Comparison of ENCODE assay signal across 8 cellular contexts in the genomic region with DNA sequence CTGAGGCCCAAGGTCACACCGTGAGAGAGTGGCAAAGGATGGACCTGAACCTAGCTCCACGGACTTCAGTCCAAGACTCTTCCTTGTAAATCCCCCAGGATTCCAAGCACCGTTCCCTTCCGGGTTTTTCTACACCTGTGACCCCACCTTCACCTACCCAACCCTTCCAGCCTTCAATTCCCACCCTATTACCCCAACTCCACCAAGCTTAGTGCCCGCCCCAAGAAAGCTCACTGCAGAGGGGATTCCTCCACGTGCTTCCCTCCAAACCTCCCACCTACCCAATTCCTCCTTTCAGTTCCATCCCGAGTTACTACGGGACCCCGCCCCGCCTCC. TPM values are rescaled to one million over a fixed set of nuclear protein-coding genes. Genes with fewer than 3 reads are reported as not detected.
DNase-seq lines count a peak whose midpoint lies in the region; ATAC-seq, FAIRE-seq and TF ChIP-seq lines count a peak whose summit lies in the region.

No MANE protein-coding gene starts in this region.

- H3K4me1 Mint-ChIP-seq in T-helper 1 cell treated with Interleukin-12 subunit alpha and Interleukin-12 subunit beta and Interleukin-4 antibody, amounts not matched to agents 30 μg/mL and 1 μg/mL, for 36 hours (ENCODE audit: low read depth), result peaks cover 26% of the 10 kb centered on the region

- no peaks in the 10 kb centered on the region for H3K27me3 Mint-ChIP-seq in T-helper 1 cell treated with Interleukin-12 subunit alpha and Interleukin-12 subunit beta and Interleukin-4 antibody, amounts not matched to agents 30 μg/mL and 1 μg/mL, for 36 hours (ENCODE audit: low read depth)

- peaks cover 19% of the 10 kb centered on the region for H3K36me3 Mint-ChIP-seq in T-helper 1 cell treated with Interleukin-12 subunit alpha and Interleukin-12 subunit beta and Interleukin-4 antibody, amounts not matched to agents 30 μg/mL and 1 μg/mL, for 36 hours (ENCODE audit: low read depth)

- peak overlapping the region; percentile 94 for H3K27ac Mint-ChIP-seq in T-helper 1 cell treated with Interleukin-12 subunit alpha and Interleukin-12 subunit beta and Interleukin-4 antibody, amounts not matched to agents 30 μg/mL and 1 μg/mL, for 36 hours

- DNase-seq in T-helper 1 cell (no peak), MG63 (no peak), ascending aorta (ENCODE audit: low spot score in 2 of 2) (no peak), kidney (no peak), substantia nigra (lab: John Stamatoyannopoulos, UW) (no peak), sciatic nerve (ENCODE audit: low spot score) (no peak)

- H3K4me3 ChIP-seq in MG63 (peak overlapping the region; percentile 92), ascending aorta (peak overlapping the region; percentile 81 to 88), kidney (ENCODE audit: low read length in 2 of 2) (peak overlapping the region; percentile 93 to 95)

- intact Hi-C loops in ascending aorta (cut with DNase I) (loop anchor here (1.0 kb wide), 1 partner anchor 56 kb away; the partner anchor contains the start of genes CCT3 and TSACC), kidney (cut with DNase I) (no loop called here), sciatic nerve (cut with DNase I) (no loop called here)

- H3K9me3 Mint-ChIP-seq in T-helper 1 cell treated with Interleukin-12 subunit alpha and Interleukin-12 subunit beta and Interleukin-4 antibody, amounts not matched to agents 30 μg/mL and 1 μg/mL, for 36 hours, result no peaks in the 10 kb centered on the region

- H3K4me3 Mint-ChIP-seq in T-helper 1 cell treated with Interleukin-12 subunit alpha and Interleukin-12 subunit beta and Interleukin-4 antibody, amounts not matched to agents 30 μg/mL and 1 μg/mL, for 36 hours, result peak overlapping the region; percentile 93

- peak overlapping the region; percentile 78 to 83 for H3K9ac ChIP-seq in kidney (ENCODE audit: low read length in 2 of 2)

- FAIRE-seq in kidney (lab: Jason Lieb, UNC), result no peak

- H3K36me3 ChIP-seq in MG63 (peaks cover 47% of the 10 kb centered on the region), ascending aorta (peaks cover 10 to 16% of the 10 kb centered on the region in 2 donors), kidney (ENCODE audit: control insufficient read depth in 1 of 2, insufficient read depth in 2 of 2, low read length in 2 of 2) (peaks cover 13 to 19% of the 10 kb centered on the region in 2 donors)

- no peak for TF ChIP-seq CTCF in ascending aorta (IDR thresholded peaks at IDR 0.05)
- TF ChIP-seq CTCF in kidney (IDR thresholded peaks at IDR 0.05; ENCODE audit: borderline replicate concordance, extremely low read depth, insufficient read depth), result no peak

- H3K4me1 ChIP-seq in ascending aorta (peaks cover 0 to 13% of the 10 kb centered on the region in 2 donors), kidney (ENCODE audit: control insufficient read depth in 1 of 2, insufficient read depth in 1 of 2, low read depth in 1 of 2, low read length in 2 of 2) (peaks cover 18 to 21% of the 10 kb centered on the region in 2 donors)

- peak overlapping the region; percentile 82 to 85 for H3K27ac ChIP-seq in ascending aorta
- peak overlapping the region; percentile 86 to 92 for H3K27ac ChIP-seq in kidney (ENCODE audit: low read depth in 2 of 2, low read length in 2 of 2)
- peak overlapping the region; percentile 94 for H3K27ac ChIP-seq in substantia nigra (ENCODE audit: low read depth, low read length, poor library complexity, severe bottlenecking)

- no peaks in the 10 kb centered on the region for H3K27me3 ChIP-seq in MG63
- H3K27me3 ChIP-seq in ascending aorta, result no peaks in the 10 kb centered on the region

- H3K9me3 ChIP-seq in MG63, result no peaks in the 10 kb centered on the region
- H3K9me3 ChIP-seq in ascending aorta, result no peaks in the 10 kb centered on the region
- H3K9me3 ChIP-seq in kidney (ENCODE audit: control insufficient read depth in 1 of 2, low read length in 2 of 2), result no peaks in the 10 kb centered on the region

- ATAC-seq in sciatic nerve (no peak), HG02884 (IDR thresholded peaks at IDR 0.05; ENCODE audit: unreplicated experiment) (no peak)

RNA-seq across cellular contexts. Expression of gene SMG5, which starts 0.5 kb away (rescaled TPM):
- total RNA-seq in MG63 (2014; rRNA removed; shearing (Covaris generic); ENCODE audit: low replicate concordance), result 75.7 and 99.5 TPM in 2 replicates
- 76.5 TPM for total RNA-seq in ascending aorta
- 69.5 TPM for total RNA-seq in kidney
- polyA plus RNA-seq in kidney (ENCODE audit: insufficient read depth, low read depth, low replicate concordance), result 46.1 TPM
- total RNA-seq in sciatic nerve, result 64.0 TPM

RNA-seq across cellular contexts. Expression of gene TMEM79, which starts 2.0 kb away (rescaled TPM):
- total RNA-seq in MG63 (2014; rRNA removed; shearing (Covaris generic); ENCODE audit: low replicate concordance), result 2.4 and 5.8 TPM in 2 replicates
- total RNA-seq in ascending aorta (not detected), kidney (2.7 TPM), sciatic nerve (3.1 TPM)
- 3.9 TPM for polyA plus RNA-seq in kidney (ENCODE audit: insufficient read depth, low read depth, low replicate concordance)

RNA-seq across cellular contexts. Expression of gene GLMP, which starts 13.4 kb away (rescaled TPM):
- total RNA-seq in MG63 (2014; rRNA removed; shearing (Covaris generic); ENCODE audit: low replicate concordance), result 2.9 and 8.7 TPM in 2 replicates
- 58.0 TPM for total RNA-seq in ascending aorta
- total RNA-seq in kidney, result 52.4 TPM
- polyA plus RNA-seq in kidney (ENCODE audit: insufficient read depth, low read depth, low replicate concordance), result 154 TPM
- 39.0 TPM for total RNA-seq in sciatic nerve

RNA-seq across cellular contexts. Expression of gene VHLL, which starts 17.0 kb away (rescaled TPM):
- total RNA-seq in MG63 (2014; rRNA removed; shearing (Covaris generic); ENCODE audit: low replicate concordance), result not detected in 2 replicates
- total RNA-seq in ascending aorta (not detected), kidney (not detected), sciatic nerve (not detected)
- not detected for polyA plus RNA-seq in kidney (ENCODE audit: insufficient read depth, low read depth, low replicate concordance)

RNA-seq across cellular contexts. Expression of gene PAQR6, which starts 34.3 kb away (rescaled TPM):
- 0.59 TPM in 1 of 2 replicates, not detected in the other for total RNA-seq in MG63 (2014; rRNA removed; shearing (Covaris generic); ENCODE audit: low replicate concordance)
- total RNA-seq in ascending aorta (not detected), kidney (4.2 TPM), sciatic nerve (48.9 TPM)
- 2.0 TPM for polyA plus RNA-seq in kidney (ENCODE audit: insufficient read depth, low read depth, low replicate concordance)
